Comparison of ENCODE assay signal across 8 cellular contexts in the genomic region with DNA sequence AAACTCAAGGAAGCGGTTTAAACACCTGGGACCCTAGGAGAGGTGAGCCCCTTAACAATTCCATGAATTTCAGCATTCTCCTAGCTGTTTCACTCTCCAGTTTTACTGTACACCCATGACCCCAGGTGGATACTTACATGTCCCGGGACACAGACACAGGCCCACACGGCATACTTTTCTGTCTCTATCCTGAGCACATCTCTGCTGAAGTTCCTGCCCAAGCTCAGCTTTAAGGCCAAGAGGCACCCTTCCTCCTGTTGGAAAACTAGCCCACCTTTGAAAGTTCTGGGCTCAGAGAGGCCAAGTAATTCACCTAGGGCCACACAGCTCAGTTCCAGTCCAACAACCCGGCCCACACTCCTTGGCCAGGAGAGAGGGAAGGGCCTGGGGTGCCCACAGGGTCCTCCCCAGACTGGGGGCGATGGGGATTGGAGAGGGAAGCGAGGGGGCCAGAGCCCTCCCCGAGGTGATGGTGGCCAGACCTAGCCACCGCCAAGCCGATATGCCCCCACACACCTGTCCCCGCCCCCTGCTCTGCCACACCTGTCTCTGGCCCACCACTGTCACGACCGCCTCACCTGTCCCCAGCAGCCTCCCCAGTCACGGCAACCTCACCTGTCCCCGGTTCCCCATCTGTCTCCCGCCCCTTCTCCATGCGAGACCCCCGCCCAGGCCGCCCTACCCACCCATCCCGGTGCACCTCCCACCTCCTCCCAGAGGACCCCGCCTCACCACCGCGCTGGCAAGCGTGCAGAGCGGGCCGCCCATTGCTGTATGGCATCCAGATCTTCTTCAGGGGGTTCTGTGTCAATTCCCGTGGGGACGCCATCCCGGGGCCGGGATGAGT. TPM values are rescaled to one million over a fixed set of nuclear protein-coding genes. Genes with fewer than 3 reads are reported as not detected.
DNase-seq lines count a peak whose midpoint lies in the region; ATAC-seq and TF ChIP-seq lines count a peak whose summit lies in the region.

No MANE protein-coding gene starts in this region.

- H3K36me3 ChIP-seq in PC-9 (ENCODE audit: low read depth): no peaks in the 10 kb centered on the region
- peaks cover 0 to 6% of the 10 kb centered on the region in 2 donors for H3K36me3 ChIP-seq in esophagus (ENCODE audit: control insufficient read depth in 2 of 2, insufficient read depth in 2 of 2, low read length in 1 of 2)
- no peaks in the 10 kb centered on the region for H3K36me3 ChIP-seq in psoas muscle (ENCODE audit: insufficient read depth in 1 of 2, low read depth in 1 of 2)

- peak overlapping the region; percentile 79 for H3K4me2 ChIP-seq in PC-9

- H3K4me1 ChIP-seq in PC-9 (replicated peaks; ENCODE audit: insufficient read depth) (peaks cover 21% of the 10 kb centered on the region), esophagus (ENCODE audit: control insufficient read depth in 2 of 2, insufficient read depth in 2 of 2, low read length in 1 of 2) (peaks cover 0 to 3% of the 10 kb centered on the region in 2 donors), psoas muscle (peaks cover 31% of the 10 kb centered on the region)

- H3F3A ChIP-seq in PC-9 (ENCODE audit: insufficient read depth, low read depth): peaks cover 12% of the 10 kb centered on the region; the same call in 1 of the 2 replicates

- POLR2A ChIA-PET in PC-9 (lab: Charles Lee; ENCODE audit: unreplicated experiment): interaction anchor here (0.6 to 1.2 kb wide), 5 partner anchors 26 to 451 kb away, joined by 3 to 13 read pairs (median 8); partner anchors contain the start of genes IP6K2, SLC25A20 and WDR6

- 13 to 14% methylated on average over 29 of the region's 29 CpGs for WGBS in esophagus, 2 donors
- WGBS in psoas muscle, 3 donors: 19 to 25% (median 20%) methylated on average over 26 to 29 of the region's 29 CpGs

- H3K4me3 ChIP-seq in GM12875 (ENCODE audit: low read depth, low read length): peak overlapping the region; percentile 55
- peak overlapping the region; percentile 66 for H3K4me3 ChIP-seq in PC-9
- H3K4me3 ChIP-seq in esophagus (ENCODE audit: low read depth in 1 of 2, low read length in 2 of 2): peak overlapping the region; percentile 53 to 65
- H3K4me3 ChIP-seq in psoas muscle: peak overlapping the region; percentile 70

- no peaks in the 10 kb centered on the region for H3K9me2 ChIP-seq in PC-9 (ENCODE audit: insufficient read depth)

- no peaks in the 10 kb centered on the region for H4K20me1 ChIP-seq in PC-9 (ENCODE audit: insufficient read depth)

- DNase-seq in PC-9 (no peak), psoas muscle (no peak), NCI-H187 treated with DMSO at 0.1 percent for 48 hours (lab: John Stamatoyannopoulos, UW) (no peak), NCI-H524 treated with DMSO at 0.1 percent for 48 hours (lab: John Stamatoyannopoulos, UW) (no peak), iPS-NIHi7 (ENCODE audit: extremely low spot score) (no peak)
- no peak for DNase-seq in stimulated activated naive CD4-positive, alpha-beta T cell (lab: John Stamatoyannopoulos, UW)

- intact Hi-C loops in PC-9 (cut with micrococcal nuclease; ENCODE audit: unreplicated experiment): loop anchor here (2.0 to 5.0 kb wide), 4 partner anchors 39 to 289 kb away; partner anchors contain the start of genes ATRIP and COL7A1
- intact Hi-C loops in psoas muscle (cut with DNase I): no loop called here

- no peaks in the 10 kb centered on the region for H3K79me2 ChIP-seq in PC-9 (ENCODE audit: low read depth)

- H3K27ac ChIP-seq in PC-9: no peak overlapping the region
- H3K27ac ChIP-seq in esophagus (ENCODE audit: low read depth in 2 of 2, low read length in 1 of 2): peak overlapping the region; percentile 22 to 69
- H3K27ac ChIP-seq in psoas muscle: no peak overlapping the region

- no peak for ATAC-seq in psoas muscle

- H2AFZ ChIP-seq in PC-9: peak overlapping the region; percentile 81; the same call in 1 of the 2 replicates

- CTCF ChIA-PET in PC-9 (lab: Charles Lee): interaction anchor here (0.6 to 1.5 kb wide), 4 partner anchors 11 to 120 kb away, joined by 3 to 32 read pairs (median 6); no protein-coding TSS in a partner anchor

- no TSS peak for BruUV-seq in PC-9 (replicated peaks; lab: Mats Ljungman, UMichigan)

- H3K9me3 ChIP-seq in PC-9 (ENCODE audit: insufficient read depth, low read depth) (no peaks in the 10 kb centered on the region), esophagus (ENCODE audit: control insufficient read depth in 2 of 2, insufficient read depth in 1 of 2, low read depth in 1 of 2, low read length in 1 of 2) (no peaks in the 10 kb centered on the region), psoas muscle (no peaks in the 10 kb centered on the region)

- TF ChIP-seq CTCF in GM12875 (IDR thresholded peaks at IDR 0.05; ENCODE audit: borderline replicate concordance, insufficient read depth, low read depth, low read length) (no peak), PC-9 (conservative IDR thresholded peaks at IDR 0.05) (no peak), psoas muscle (IDR thresholded peaks at IDR 0.05) (no peak)

- H3K27me3 ChIP-seq in PC-9 (ENCODE audit: insufficient read depth, low read depth) (no peaks in the 10 kb centered on the region), esophagus (ENCODE audit: control insufficient read depth in 1 of 2, insufficient read depth in 2 of 2, low read length in 2 of 2) (no peaks in the 10 kb centered on the region), psoas muscle (ENCODE audit: insufficient read depth in 3 of 3, low read length in 2 of 3) (no peaks in the 10 kb centered on the region)

RNA-seq across cellular contexts. Expression of gene PFKFB4, which starts 0.4 kb away (rescaled TPM):
- total RNA-seq in PC-9 (2021) (11.7 and 13.3 TPM in 2 replicates), psoas muscle (1 to 10 TPM in 3 of 4 donors, under 1 TPM in 1; 0.95 to 4.1 (median 1.6) TPM)
- polyA plus RNA-seq in esophagus (1 to 10 TPM; 3.8 to 9.2 TPM), psoas muscle (1 to 10 TPM in 1 of 3 donors, under 1 TPM in 2; 0.25 to 2.1 (median 0.59) TPM)

RNA-seq across cellular contexts. Expression of gene UCN2, which starts 7.4 kb away (rescaled TPM):
- 2.8 and 4.2 TPM in 2 replicates for total RNA-seq in PC-9 (2021)
- 1 to 10 TPM; 2.3 to 7.2 TPM for polyA plus RNA-seq in esophagus
- under 1 TPM in 1 of 4 donors, not detected in 3; 0.32 TPM for total RNA-seq in psoas muscle
- polyA plus RNA-seq in psoas muscle: under 1 TPM in 2 of 3 donors, not detected in 1; 0.12 to 0.17 TPM

RNA-seq across cellular contexts. Expression of gene COL7A1, which starts 39.0 kb away (rescaled TPM):
- total RNA-seq in PC-9 (2021): 91.2 and 151 TPM in 2 replicates
- polyA plus RNA-seq in esophagus: 100 to 1,000 TPM in 1 of 2 donors, 10 to 100 TPM in 1; 60.7 to 265 TPM
- total RNA-seq in psoas muscle: 10 to 100 TPM in 1 of 4 donors, 1 to 10 TPM in 3; 5.1 to 22.2 (median 5.8) TPM
- polyA plus RNA-seq in psoas muscle: 1 to 10 TPM; 1.6 to 3.5 (median 2.7) TPM

RNA-seq across cellular contexts. Expression of gene SHISA5, which starts 52.2 kb away (rescaled TPM):
- total RNA-seq in PC-9 (2021) (133 and 141 TPM in 2 replicates), psoas muscle (10 to 100 TPM; 23.9 to 34.7 (median 28.7) TPM)
- polyA plus RNA-seq in esophagus (10 to 100 TPM; 54.0 to 94.9 TPM), psoas muscle (10 to 100 TPM; 16.9 to 24.3 (median 23.1) TPM)

RNA-seq across cellular contexts. Expression of gene UQCRC1, which starts 53.3 kb away (rescaled TPM):
- total RNA-seq in PC-9 (2021) (255 and 264 TPM in 2 replicates), psoas muscle (100 to 1,000 TPM; 466 to 704 (median 587) TPM)
- polyA plus RNA-seq in esophagus (100 to 1,000 TPM; 192 to 264 TPM), psoas muscle (100 to 1,000 TPM; 499 to 719 (median 685) TPM)

Comparison
In these comparisons a context has a peak if more than half of its experiments do, and no peak if none do; other contexts are left out.
1. H3K27ac ChIP-seq: peak in esophagus (2 of 2); none in PC-9 (single experiment) and psoas muscle (single experiment).
2. Peak in every context shown above with its lines, with median percentiles within 50 percentile points of each other: H3K4me3 ChIP-seq.